In genomic region chr20:31566658-31567379, GRCh38 we compare ENCODE assay signal across 2 cellular contexts.
TF ChIP-seq lines count a peak whose summit lies in the region.

No MANE protein-coding gene starts in this region.

TF ChIP-seq in HepG2, 621 proteins besides CTCF, POLR2A, EP300 and RAD21 (continues in another document):
- no peak for TF ChIP-seq ZNF546 (CRISPR knock-in tag; conservative IDR thresholded peaks at IDR 0.05)
- no peak for TF ChIP-seq ZNF558 (CRISPR knock-in tag; IDR thresholded peaks at IDR 0.05; ENCODE audit: borderline replicate concordance)
- TF ChIP-seq ZFP62 (CRISPR knock-in tag; IDR thresholded peaks at IDR 0.05), result no peak
- no peak for TF ChIP-seq TBX2 (CRISPR knock-in tag; IDR thresholded peaks at IDR 0.05; ENCODE audit: borderline replicate concordance)
- no peak for TF ChIP-seq SIN3B (IDR thresholded peaks at IDR 0.05; ENCODE audit: low read length)
- TF ChIP-seq MAF1 (CRISPR knock-in tag; IDR thresholded peaks at IDR 0.05; ENCODE audit: borderline replicate concordance), result no peak
- TF ChIP-seq NFKB2 (CRISPR knock-in tag; IDR thresholded peaks at IDR 0.05; ENCODE audit: borderline replicate concordance), result no peak
- TF ChIP-seq SPEN (CRISPR knock-in tag; IDR thresholded peaks at IDR 0.05; ENCODE audit: low read depth), result no peak
- TF ChIP-seq ZNF644 (CRISPR knock-in tag; IDR thresholded peaks at IDR 0.05; ENCODE audit: low read depth), result no peak
- no peak for TF ChIP-seq ZNF678 (CRISPR knock-in tag; IDR thresholded peaks at IDR 0.05)
- peak; percentile 36; the same call in 1 of the 2 replicates for TF ChIP-seq RBFOX2 (IDR thresholded peaks at IDR 0.05; ENCODE audit: low read depth, low read length)
- peak; percentile 65 for TF ChIP-seq TAF15 (IDR thresholded peaks at IDR 0.05; ENCODE audit: low read depth, low read length, poor library complexity, severe bottlenecking)
- TF ChIP-seq KDM5B (CRISPR knock-in tag; IDR thresholded peaks at IDR 0.05; ENCODE audit: borderline replicate concordance), result no peak
- no peak for TF ChIP-seq NFIB (CRISPR knock-in tag; IDR thresholded peaks at IDR 0.05; ENCODE audit: borderline replicate concordance)
- TF ChIP-seq ZNF121 (CRISPR knock-in tag; IDR thresholded peaks at IDR 0.05), result no peak
- TF ChIP-seq, protein P1, sequence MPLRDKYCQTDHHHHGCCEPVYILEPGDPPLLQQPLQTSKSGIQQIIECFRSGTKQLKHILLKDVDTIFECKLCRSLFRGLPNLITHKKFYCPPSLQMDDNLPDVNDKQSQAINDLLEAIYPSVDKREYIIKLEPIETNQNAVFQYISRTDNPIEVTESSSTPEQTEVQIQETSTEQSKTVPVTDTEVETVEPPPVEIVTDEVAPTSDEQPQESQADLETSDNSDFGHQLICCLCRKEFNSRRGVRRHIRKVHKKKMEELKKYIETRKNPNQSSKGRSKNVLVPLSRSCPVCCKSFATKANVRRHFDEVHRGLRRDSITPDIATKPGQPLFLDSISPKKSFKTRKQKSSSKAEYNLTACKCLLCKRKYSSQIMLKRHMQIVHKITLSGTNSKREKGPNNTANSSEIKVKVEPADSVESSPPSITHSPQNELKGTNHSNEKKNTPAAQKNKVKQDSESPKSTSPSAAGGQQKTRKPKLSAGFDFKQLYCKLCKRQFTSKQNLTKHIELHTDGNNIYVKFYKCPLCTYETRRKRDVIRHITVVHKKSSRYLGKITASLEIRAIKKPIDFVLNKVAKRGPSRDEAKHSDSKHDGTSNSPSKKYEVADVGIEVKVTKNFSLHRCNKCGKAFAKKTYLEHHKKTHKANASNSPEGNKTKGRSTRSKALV (CRISPR knock-in tag; IDR thresholded peaks at IDR 0.05), result no peak
- TF ChIP-seq ZNF512 (CRISPR knock-in tag; IDR thresholded peaks at IDR 0.05), result no peak
- no peak for TF ChIP-seq ZSCAN30 (CRISPR knock-in tag; IDR thresholded peaks at IDR 0.05)
- no peak for TF ChIP-seq CHD4 (IDR thresholded peaks at IDR 0.05; ENCODE audit: borderline replicate concordance, low read length)
- no peak for TF ChIP-seq ETV6 (CRISPR knock-in tag; conservative IDR thresholded peaks at IDR 0.05)
- TF ChIP-seq ZNF337 (CRISPR knock-in tag; IDR thresholded peaks at IDR 0.05; ENCODE audit: borderline replicate concordance, low read depth), result no peak
- no peak for TF ChIP-seq ZNF317 (CRISPR knock-in tag; IDR thresholded peaks at IDR 0.05)
- TF ChIP-seq AFF4 (CRISPR knock-in tag; IDR thresholded peaks at IDR 0.05), result no peak
- peak; percentile 92 for TF ChIP-seq RBM22 (optimal IDR thresholded peaks at IDR 0.05; ENCODE audit: low read length)
- TF ChIP-seq FOXA1 (IDR thresholded peaks at IDR 0.05), result no peak
- TF ChIP-seq FOXA1 (CRISPR knock-in tag; IDR thresholded peaks at IDR 0.05), result 0 out of 2 replicates have a peak, but pooled peaks have one; percentile 17

TF ChIP-seq in H1, 55 proteins besides CTCF, POLR2A, EP300 and RAD21:
- TF ChIP-seq RXRA (IDR thresholded peaks at IDR 0.05; ENCODE audit: insufficient read depth, low read depth, low read length), result no peak
- no peak for TF ChIP-seq GABPA (IDR thresholded peaks at IDR 0.05; ENCODE audit: borderline replicate concordance, insufficient read depth, low read length)
- TF ChIP-seq, protein P2, sequence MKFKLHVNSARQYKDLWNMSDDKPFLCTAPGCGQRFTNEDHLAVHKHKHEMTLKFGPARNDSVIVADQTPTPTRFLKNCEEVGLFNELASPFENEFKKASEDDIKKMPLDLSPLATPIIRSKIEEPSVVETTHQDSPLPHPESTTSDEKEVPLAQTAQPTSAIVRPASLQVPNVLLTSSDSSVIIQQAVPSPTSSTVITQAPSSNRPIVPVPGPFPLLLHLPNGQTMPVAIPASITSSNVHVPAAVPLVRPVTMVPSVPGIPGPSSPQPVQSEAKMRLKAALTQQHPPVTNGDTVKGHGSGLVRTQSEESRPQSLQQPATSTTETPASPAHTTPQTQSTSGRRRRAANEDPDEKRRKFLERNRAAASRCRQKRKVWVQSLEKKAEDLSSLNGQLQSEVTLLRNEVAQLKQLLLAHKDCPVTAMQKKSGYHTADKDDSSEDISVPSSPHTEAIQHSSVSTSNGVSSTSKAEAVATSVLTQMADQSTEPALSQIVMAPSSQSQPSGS (IDR thresholded peaks at IDR 0.05; ENCODE audit: low read length), result no peak
- no peak for TF ChIP-seq RFX5 (IDR thresholded peaks at IDR 0.05; ENCODE audit: borderline replicate concordance, low read depth, low read length)
- peak; percentile 89; the same call in 1 of the 2 replicates for TF ChIP-seq TCF12 (IDR thresholded peaks at IDR 0.05; ENCODE audit: low read depth, low read length)
- TF ChIP-seq, protein P3, sequence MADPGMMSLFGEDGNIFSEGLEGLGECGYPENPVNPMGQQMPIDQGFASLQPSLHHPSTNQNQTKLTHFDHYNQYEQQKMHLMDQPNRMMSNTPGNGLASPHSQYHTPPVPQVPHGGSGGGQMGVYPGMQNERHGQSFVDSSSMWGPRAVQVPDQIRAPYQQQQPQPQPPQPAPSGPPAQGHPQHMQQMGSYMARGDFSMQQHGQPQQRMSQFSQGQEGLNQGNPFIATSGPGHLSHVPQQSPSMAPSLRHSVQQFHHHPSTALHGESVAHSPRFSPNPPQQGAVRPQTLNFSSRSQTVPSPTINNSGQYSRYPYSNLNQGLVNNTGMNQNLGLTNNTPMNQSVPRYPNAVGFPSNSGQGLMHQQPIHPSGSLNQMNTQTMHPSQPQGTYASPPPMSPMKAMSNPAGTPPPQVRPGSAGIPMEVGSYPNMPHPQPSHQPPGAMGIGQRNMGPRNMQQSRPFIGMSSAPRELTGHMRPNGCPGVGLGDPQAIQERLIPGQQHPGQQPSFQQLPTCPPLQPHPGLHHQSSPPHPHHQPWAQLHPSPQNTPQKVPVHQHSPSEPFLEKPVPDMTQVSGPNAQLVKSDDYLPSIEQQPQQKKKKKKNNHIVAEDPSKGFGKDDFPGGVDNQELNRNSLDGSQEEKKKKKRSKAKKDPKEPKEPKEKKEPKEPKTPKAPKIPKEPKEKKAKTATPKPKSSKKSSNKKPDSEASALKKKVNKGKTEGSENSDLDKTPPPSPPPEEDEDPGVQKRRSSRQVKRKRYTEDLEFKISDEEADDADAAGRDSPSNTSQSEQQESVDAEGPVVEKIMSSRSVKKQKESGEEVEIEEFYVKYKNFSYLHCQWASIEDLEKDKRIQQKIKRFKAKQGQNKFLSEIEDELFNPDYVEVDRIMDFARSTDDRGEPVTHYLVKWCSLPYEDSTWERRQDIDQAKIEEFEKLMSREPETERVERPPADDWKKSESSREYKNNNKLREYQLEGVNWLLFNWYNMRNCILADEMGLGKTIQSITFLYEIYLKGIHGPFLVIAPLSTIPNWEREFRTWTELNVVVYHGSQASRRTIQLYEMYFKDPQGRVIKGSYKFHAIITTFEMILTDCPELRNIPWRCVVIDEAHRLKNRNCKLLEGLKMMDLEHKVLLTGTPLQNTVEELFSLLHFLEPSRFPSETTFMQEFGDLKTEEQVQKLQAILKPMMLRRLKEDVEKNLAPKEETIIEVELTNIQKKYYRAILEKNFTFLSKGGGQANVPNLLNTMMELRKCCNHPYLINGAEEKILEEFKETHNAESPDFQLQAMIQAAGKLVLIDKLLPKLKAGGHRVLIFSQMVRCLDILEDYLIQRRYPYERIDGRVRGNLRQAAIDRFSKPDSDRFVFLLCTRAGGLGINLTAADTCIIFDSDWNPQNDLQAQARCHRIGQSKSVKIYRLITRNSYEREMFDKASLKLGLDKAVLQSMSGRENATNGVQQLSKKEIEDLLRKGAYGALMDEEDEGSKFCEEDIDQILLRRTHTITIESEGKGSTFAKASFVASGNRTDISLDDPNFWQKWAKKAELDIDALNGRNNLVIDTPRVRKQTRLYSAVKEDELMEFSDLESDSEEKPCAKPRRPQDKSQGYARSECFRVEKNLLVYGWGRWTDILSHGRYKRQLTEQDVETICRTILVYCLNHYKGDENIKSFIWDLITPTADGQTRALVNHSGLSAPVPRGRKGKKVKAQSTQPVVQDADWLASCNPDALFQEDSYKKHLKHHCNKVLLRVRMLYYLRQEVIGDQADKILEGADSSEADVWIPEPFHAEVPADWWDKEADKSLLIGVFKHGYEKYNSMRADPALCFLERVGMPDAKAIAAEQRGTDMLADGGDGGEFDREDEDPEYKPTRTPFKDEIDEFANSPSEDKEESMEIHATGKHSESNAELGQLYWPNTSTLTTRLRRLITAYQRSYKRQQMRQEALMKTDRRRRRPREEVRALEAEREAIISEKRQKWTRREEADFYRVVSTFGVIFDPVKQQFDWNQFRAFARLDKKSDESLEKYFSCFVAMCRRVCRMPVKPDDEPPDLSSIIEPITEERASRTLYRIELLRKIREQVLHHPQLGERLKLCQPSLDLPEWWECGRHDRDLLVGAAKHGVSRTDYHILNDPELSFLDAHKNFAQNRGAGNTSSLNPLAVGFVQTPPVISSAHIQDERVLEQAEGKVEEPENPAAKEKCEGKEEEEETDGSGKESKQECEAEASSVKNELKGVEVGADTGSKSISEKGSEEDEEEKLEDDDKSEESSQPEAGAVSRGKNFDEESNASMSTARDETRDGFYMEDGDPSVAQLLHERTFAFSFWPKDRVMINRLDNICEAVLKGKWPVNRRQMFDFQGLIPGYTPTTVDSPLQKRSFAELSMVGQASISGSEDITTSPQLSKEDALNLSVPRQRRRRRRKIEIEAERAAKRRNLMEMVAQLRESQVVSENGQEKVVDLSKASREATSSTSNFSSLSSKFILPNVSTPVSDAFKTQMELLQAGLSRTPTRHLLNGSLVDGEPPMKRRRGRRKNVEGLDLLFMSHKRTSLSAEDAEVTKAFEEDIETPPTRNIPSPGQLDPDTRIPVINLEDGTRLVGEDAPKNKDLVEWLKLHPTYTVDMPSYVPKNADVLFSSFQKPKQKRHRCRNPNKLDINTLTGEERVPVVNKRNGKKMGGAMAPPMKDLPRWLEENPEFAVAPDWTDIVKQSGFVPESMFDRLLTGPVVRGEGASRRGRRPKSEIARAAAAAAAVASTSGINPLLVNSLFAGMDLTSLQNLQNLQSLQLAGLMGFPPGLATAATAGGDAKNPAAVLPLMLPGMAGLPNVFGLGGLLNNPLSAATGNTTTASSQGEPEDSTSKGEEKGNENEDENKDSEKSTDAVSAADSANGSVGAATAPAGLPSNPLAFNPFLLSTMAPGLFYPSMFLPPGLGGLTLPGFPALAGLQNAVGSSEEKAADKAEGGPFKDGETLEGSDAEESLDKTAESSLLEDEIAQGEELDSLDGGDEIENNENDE (IDR thresholded peaks at IDR 0.05; ENCODE audit: insufficient replicate concordance, low read length), result no peak
